41 cellular contexts compared by ENCODE assay signal in genomic region chr3:122629763-122630162, GRCh38. TPM values are rescaled to one million over a fixed set of nuclear protein-coding genes. Genes with fewer than 3 reads are reported as not detected.
"Had no signal": no experiment of that assay in that cellular context is flagged by ENCODE, and none has a peak within 500 bp of the region (broad histone marks: within the 10 kb centered on the region; RNA-seq: fewer than 3 reads in every experiment).

No MANE protein-coding gene starts in this region.

- H3K36me3 ChIP-seq: adrenal gland, ascending aorta, brain microvascular endothelial cell, breast epithelium, cardiac muscle cell had no signal

- H3K9me3 ChIP-seq: adrenal gland, ascending aorta, body of pancreas, breast epithelium had no signal

- FAIRE-seq: astrocyte, bronchial epithelial cell had no signal

- H3K9me3 Mint-ChIP-seq: activated naive CD4-positive, alpha-beta T cell treated with anti-CD3 and anti-CD28 coated beads for 36 hours; activated naive CD4-positive, alpha-beta T cell treated with anti-CD3 and anti-CD28 coated beads, Interleukin-2, amount 10 ng/mL, durations not matched to agents 7 days and 5 days; activated naive CD4-positive, alpha-beta T cell treated with anti-CD3 and anti-CD28 coated beads, Interleukin-2, amount 50 U/mL, for 24 hours; activated naive CD4-positive, alpha-beta T cell treated with anti-CD3 and anti-CD28 coated beads, Interleukin-2, amount 50 U/mL, for 72 hours; activated naive CD8-positive, alpha-beta T cell treated with anti-CD3 and anti-CD28 coated beads for 36 hours; activated naive CD8-positive, alpha-beta T cell treated with anti-CD3 and anti-CD28 coated beads, Interleukin-2, amount 10 ng/mL, durations not matched to agents 7 days and 5 days; activated naive CD8-positive, alpha-beta T cell treated with anti-CD3 and anti-CD28 coated beads, Interleukin-2, amount 50 U/mL, for 24 hours; activated T-cell treated with anti-CD3 and anti-CD28 coated beads, Interleukin-2, amount 50 U/mL, for 24 hours; activated T-cell treated with anti-CD3 and anti-CD28 coated beads, Interleukin-2, amount 50 U/mL, for 4 hours; activated T-helper 1 cell treated with anti-CD3 and anti-CD28 coated beads, Interleukin-12 subunit alpha, Interleukin-12 subunit beta, Interleukin-2, Interleukin-4 antibody, amounts not matched to agents 30 ng/mL and 10 ng/mL and 1 ng/mL, durations not matched to agents 14 hours and 24 hours and 36 hours; activated T-helper 17 cell treated with anti-CD3 and anti-CD28 coated beads, Interleukin-2, amount 50 U/mL, for 72 hours; activated T-helper 2 cell treated with anti-CD3 and anti-CD28 coated beads, Interferon-gamma antibody, Interleukin-2, Interleukin-4, amounts not matched to agents 10 μg/mL and 5 μg/mL and 100 μg/mL, durations not matched to agents 14 hours and 24 hours and 36 hours; brain; central memory CD8-positive, alpha-beta T cell had no signal

- H3K4me1 ChIP-seq: adrenal gland, ascending aorta, body of pancreas, breast epithelium had no signal

- H3K4me3 Mint-ChIP-seq: activated naive CD4-positive, alpha-beta T cell treated with anti-CD3 and anti-CD28 coated beads for 36 hours; activated naive CD4-positive, alpha-beta T cell treated with anti-CD3 and anti-CD28 coated beads, Interleukin-2, amount 10 ng/mL, durations not matched to agents 7 days and 5 days; activated naive CD4-positive, alpha-beta T cell treated with anti-CD3 and anti-CD28 coated beads, Interleukin-2, amount 50 U/mL, for 24 hours; activated naive CD8-positive, alpha-beta T cell; activated naive CD8-positive, alpha-beta T cell treated with anti-CD3 and anti-CD28 coated beads for 36 hours; activated naive CD8-positive, alpha-beta T cell treated with anti-CD3 and anti-CD28 coated beads, Interleukin-2, amount 10 ng/mL, durations not matched to agents 7 days and 5 days; activated naive CD8-positive, alpha-beta T cell treated with anti-CD3 and anti-CD28 coated beads, Interleukin-2, amount 50 U/mL, for 24 hours; activated T-cell treated with anti-CD3 and anti-CD28 coated beads, Interleukin-2, amount 50 U/mL, for 24 hours; activated T-cell treated with anti-CD3 and anti-CD28 coated beads, Interleukin-2, amount 50 U/mL, for 4 hours; activated T-cell treated with anti-CD3 and anti-CD28 coated beads, Interleukin-2, amount 50 U/mL, for 72 hours; activated T-helper 1 cell treated with anti-CD3 and anti-CD28 coated beads, Interleukin-12 subunit alpha, Interleukin-12 subunit beta, Interleukin-2, Interleukin-4 antibody, amounts not matched to agents 30 ng/mL and 10 ng/mL and 1 ng/mL, durations not matched to agents 14 hours and 24 hours and 36 hours; activated T-helper 17 cell treated with anti-CD3 and anti-CD28 coated beads, Interleukin-2, amount 50 U/mL, for 72 hours; brain; central memory CD8-positive, alpha-beta T cell had no signal

- ATAC-seq: activated naive CD4-positive, alpha-beta T cell treated with anti-CD3 and anti-CD28 coated beads, Interleukin-2, amount 50 U/mL, for 72 hours; activated naive CD8-positive, alpha-beta T cell treated with anti-CD3 and anti-CD28 coated beads, Interleukin-2, amount 50 U/mL, for 24 hours; activated T-cell treated with anti-CD3 and anti-CD28 coated beads, Interleukin-2, amount 50 U/mL, for 4 hours; activated T-cell treated with anti-CD3 and anti-CD28 coated beads, Interleukin-2, amount 50 U/mL, for 72 hours; activated T-helper 17 cell treated with anti-CD3 and anti-CD28 coated beads, Interleukin-2, amount 50 U/mL, for 72 hours; body of pancreas had no signal

- H3K27me3 ChIP-seq: adrenal gland, ascending aorta, body of pancreas, brain microvascular endothelial cell, breast epithelium, cardiac muscle cell had no signal

- H3K27me3 Mint-ChIP-seq: activated naive CD4-positive, alpha-beta T cell treated with anti-CD3 and anti-CD28 coated beads, Interleukin-2, amount 10 ng/mL, durations not matched to agents 7 days and 5 days; activated naive CD4-positive, alpha-beta T cell treated with anti-CD3 and anti-CD28 coated beads, Interleukin-2, amount 50 U/mL, for 24 hours; activated naive CD8-positive, alpha-beta T cell; activated naive CD8-positive, alpha-beta T cell treated with anti-CD3 and anti-CD28 coated beads for 36 hours; activated naive CD8-positive, alpha-beta T cell treated with anti-CD3 and anti-CD28 coated beads, Interleukin-2, amount 10 ng/mL, durations not matched to agents 7 days and 5 days; activated naive CD8-positive, alpha-beta T cell treated with anti-CD3 and anti-CD28 coated beads, Interleukin-2, amount 50 U/mL, for 24 hours; activated T-cell treated with anti-CD3 and anti-CD28 coated beads, Interleukin-2, amount 50 U/mL, for 24 hours; activated T-helper 17 cell treated with anti-CD3 and anti-CD28 coated beads, Interleukin-2, amount 50 U/mL, for 72 hours; central memory CD8-positive, alpha-beta T cell had no signal

- H3K27ac ChIP-seq: adrenal gland, ascending aorta, body of pancreas, brain microvascular endothelial cell, breast epithelium, cardiac muscle cell had no signal

- H3K4me3 ChIP-seq: adrenal gland, ascending aorta, body of pancreas, breast epithelium, cardiac muscle cell had no signal

- DNase-seq: activated effector memory CD4-positive, alpha-beta T cell treated with anti-CD3 and anti-CD28 coated beads, Interleukin-2, amount 50 U/mL, for 16 hours; activated effector memory CD4-positive, alpha-beta T cell treated with Interleukin-2 at 50 U/mL for 16 hours; activated gamma-delta T cell; activated gamma-delta T cell treated with Interleukin-2 at 50 U/mL for 16 hours; activated naive CD4-positive, alpha-beta T cell; activated naive CD4-positive, alpha-beta T cell treated with anti-CD3 and anti-CD28 coated beads for 36 hours; activated naive CD4-positive, alpha-beta T cell treated with anti-CD3 and anti-CD28 coated beads, Interleukin-2, amount 10 ng/mL, durations not matched to agents 7 days and 5 days; activated naive CD4-positive, alpha-beta T cell treated with anti-CD3 and anti-CD28 coated beads, Interleukin-2, amount 50 U/mL, for 16 hours; activated naive CD4-positive, alpha-beta T cell treated with Interleukin-2 at 50 U/mL for 16 hours; activated naive CD8-positive, alpha-beta T cell treated with anti-CD3 and anti-CD28 coated beads for 36 hours; activated naive CD8-positive, alpha-beta T cell treated with anti-CD3 and anti-CD28 coated beads, Interleukin-2, amount 10 ng/mL, durations not matched to agents 7 days and 5 days; activated naive CD8-positive, alpha-beta T cell treated with anti-CD3 and anti-CD28 coated beads, Interleukin-2, amount 50 U/mL, for 24 hours; activated T-cell treated with anti-CD3 and anti-CD28 coated beads, Interleukin-2, amount 50 U/mL, for 1 hour; activated T-cell treated with anti-CD3 and anti-CD28 coated beads, Interleukin-2, amount 50 U/mL, for 24 hours; activated T-cell treated with anti-CD3 and anti-CD28 coated beads, Interleukin-2, amount 50 U/mL, for 4 hours; activated T-cell treated with anti-CD3 and anti-CD28 coated beads, Interleukin-2, amount 50 U/mL, for 48 hours; activated T-cell treated with anti-CD3 and anti-CD28 coated beads, Interleukin-2, amount 50 U/mL, for 72 hours; amniotic stem cell; amygdala; anterior cingulate cortex; aorta; body of pancreas; brain microvascular endothelial cell; caudate nucleus; central memory CD4-positive, alpha-beta T cell; cerebellar nuclear complex had no signal

- H3K4me1 Mint-ChIP-seq: activated naive CD4-positive, alpha-beta T cell treated with anti-CD3 and anti-CD28 coated beads, Interleukin-2, amount 50 U/mL, for 24 hours; activated T-helper 17 cell treated with anti-CD3 and anti-CD28 coated beads, Interleukin-2, amount 50 U/mL, for 72 hours; brain; central memory CD8-positive, alpha-beta T cell had no signal

- H3K36me3 Mint-ChIP-seq: brain had no signal

- H3K27ac Mint-ChIP-seq: activated naive CD4-positive, alpha-beta T cell treated with anti-CD3 and anti-CD28 coated beads for 36 hours; activated naive CD4-positive, alpha-beta T cell treated with anti-CD3 and anti-CD28 coated beads, Interleukin-2, amount 10 ng/mL, durations not matched to agents 7 days and 5 days; activated naive CD4-positive, alpha-beta T cell treated with anti-CD3 and anti-CD28 coated beads, Interleukin-2, amount 50 U/mL, for 24 hours; activated naive CD4-positive, alpha-beta T cell treated with anti-CD3 and anti-CD28 coated beads, Interleukin-2, amount 50 U/mL, for 72 hours; activated naive CD8-positive, alpha-beta T cell; activated naive CD8-positive, alpha-beta T cell treated with anti-CD3 and anti-CD28 coated beads for 36 hours; activated naive CD8-positive, alpha-beta T cell treated with anti-CD3 and anti-CD28 coated beads, Interleukin-2, amount 10 ng/mL, durations not matched to agents 7 days and 5 days; activated naive CD8-positive, alpha-beta T cell treated with anti-CD3 and anti-CD28 coated beads, Interleukin-2, amount 50 U/mL, for 24 hours; activated T-cell treated with anti-CD3 and anti-CD28 coated beads, Interleukin-2, amount 50 U/mL, for 24 hours; activated T-cell treated with anti-CD3 and anti-CD28 coated beads, Interleukin-2, amount 50 U/mL, for 72 hours; activated T-helper 1 cell treated with anti-CD3 and anti-CD28 coated beads, Interleukin-12 subunit alpha, Interleukin-12 subunit beta, Interleukin-2, Interleukin-4 antibody, amounts not matched to agents 30 ng/mL and 10 ng/mL and 1 ng/mL, durations not matched to agents 14 hours and 24 hours and 36 hours; activated T-helper 17 cell treated with anti-CD3 and anti-CD28 coated beads, Interleukin-2, amount 50 U/mL, for 72 hours; activated T-helper 2 cell treated with anti-CD3 and anti-CD28 coated beads, Interferon-gamma antibody, Interleukin-2, Interleukin-4, amounts not matched to agents 10 μg/mL and 5 μg/mL and 100 μg/mL, durations not matched to agents 14 hours and 24 hours and 36 hours; brain had no signal

RNA-seq across cellular contexts. Expression of gene PARP15, which starts 52.3 kb away (rescaled TPM):
- total RNA-seq: ascending aorta, cardiac muscle cell, chondrocyte had no signal
